Comparison of ENCODE assay signal across 14 cellular contexts in genomic region chr13:21010621-21011020, GRCh38. TPM values are rescaled to one million over a fixed set of nuclear protein-coding genes. Genes with fewer than 3 reads are reported as not detected.
A peak's percentile ranks its signal among the peaks of the same experiment; 100 is the strongest.
DNase-seq lines count a peak whose midpoint lies in the region; ATAC-seq, FAIRE-seq and TF ChIP-seq lines count a peak whose summit lies in the region.
"Had no signal": no experiment of that assay in that cellular context is flagged by ENCODE, and none has a peak within 500 bp of the region (broad histone marks: within the 10 kb centered on the region; RNA-seq: fewer than 3 reads in every experiment).

No MANE protein-coding gene starts in this region.

- no peaks in the 10 kb centered on the region for H3K27me3 ChIP-seq in neural progenitor cell
- H3K27me3 ChIP-seq: breast epithelium had no signal

- FAIRE-seq in G401.6 (lab: Jason Lieb, UNC), result peak; percentile 17
- FAIRE-seq: keratinocyte had no signal

- H3K4me1 Mint-ChIP-seq in neural progenitor cell, result peaks cover 42% of the 10 kb centered on the region

- no peak for TF ChIP-seq POLR2A in erythroblast (IDR thresholded peaks at IDR 0.05; ENCODE audit: low read length)

- DNase-seq in NCI-H460 (ENCODE audit: extremely low read depth, low read depth) (peak; percentile 11), erythroblast (lab: John Stamatoyannopoulos, UW) (peak; percentile 20 to 23), neural progenitor cell (ENCODE audit: low spot score) (no peak), NK-92 (lab: John Stamatoyannopoulos, UW; ENCODE audit: unreplicated experiment) (no peak), mucosa of descending colon (no peak)
- DNase-seq: NCI-H1105 treated with DMSO at 0.1 percent for 48 hours; NCI-H774; stimulated activated naive CD4-positive, alpha-beta T cell treated with Interleukin-2 at 50 U/mL for 16 hours had no signal

- peaks cover 11% of the 10 kb centered on the region for H3K4me1 ChIP-seq in neural progenitor cell
- H3K4me1 ChIP-seq in mucosa of descending colon (ENCODE audit: low read depth), result no peaks in the 10 kb centered on the region
- H3K4me1 ChIP-seq: breast epithelium had no signal

- intact Hi-C loops in mucosa of descending colon (cut with DNase I, micrococcal nuclease), result loop anchor here in 1 of 2 donors (5.0 kb wide), 1 partner anchor 52 kb away; the partner anchor contains the start of gene LATS2

- no peak overlapping the region for H3K4me3 ChIP-seq in neural progenitor cell
- no peak overlapping the region for H3K4me3 ChIP-seq in mucosa of descending colon
- H3K4me3 ChIP-seq: breast epithelium had no signal

- no peaks in the 10 kb centered on the region for H3K9me3 Mint-ChIP-seq in neural progenitor cell

- H3K27ac ChIP-seq in neural progenitor cell, result no peak overlapping the region
- H3K27ac ChIP-seq: epithelial cell of prostate had no signal

- no peak overlapping the region for H3K4me3 Mint-ChIP-seq in neural progenitor cell

- H4K20me1 ChIP-seq in neural progenitor cell (ENCODE audit: low read depth), result peaks cover 95% of the 10 kb centered on the region

- ATAC-seq in GM18867 (IDR thresholded peaks at IDR 0.05; ENCODE audit: unreplicated experiment) (no peak), GM18511 (IDR thresholded peaks at IDR 0.05; ENCODE audit: unreplicated experiment) (no peak), mucosa of descending colon (no peak)

- peaks cover 97% of the 10 kb centered on the region for H3K79me2 ChIP-seq in neural progenitor cell (ENCODE audit: low read depth)

- H3K36me3 ChIP-seq in neural progenitor cell, result no peaks in the 10 kb centered on the region
- no peaks in the 10 kb centered on the region for H3K36me3 ChIP-seq in mucosa of descending colon (ENCODE audit: low read depth)
- H3K36me3 ChIP-seq: breast epithelium had no signal

- no peak overlapping the region for H3K9ac ChIP-seq in neural progenitor cell

- no peak overlapping the region for H3K4me2 ChIP-seq in neural progenitor cell

- H3K27ac Mint-ChIP-seq in neural progenitor cell, result peak overlapping the region; percentile 94

- TF ChIP-seq CTCF in neural progenitor cell (IDR thresholded peaks at IDR 0.05) (no peak), mucosa of descending colon (IDR thresholded peaks at IDR 0.05) (no peak)

- H3F3A ChIP-seq in neural progenitor cell (ENCODE audit: low read depth), result peaks cover 13% of the 10 kb centered on the region

- H2AFZ ChIP-seq in neural progenitor cell (replicated peaks), result no peak overlapping the region

- peaks cover 4% of the 10 kb centered on the region for H3K36me3 Mint-ChIP-seq in neural progenitor cell

- no peaks in the 10 kb centered on the region for H3K9me3 ChIP-seq in neural progenitor cell (ENCODE audit: low read depth)
- no peaks in the 10 kb centered on the region for H3K9me3 ChIP-seq in mucosa of descending colon
- H3K9me3 ChIP-seq: breast epithelium had no signal

- peaks cover 2% of the 10 kb centered on the region for H3K27me3 Mint-ChIP-seq in neural progenitor cell (ENCODE audit: insufficient read depth, low read depth)

RNA-seq across cellular contexts. Expression of gene LATS2, which starts 50.8 kb away (rescaled TPM):
- total RNA-seq in NCI-H460 (2014; rRNA removed; shearing (Covaris generic)), result 16.7 and 19.1 TPM in 2 replicates
- 4.9 and 8.9 TPM in 2 replicates for polyA plus RNA-seq in NCI-H460 (2014; cell fraction: nucleus; rRNA removed)
- 15.2 and 18.4 TPM in 2 replicates for total RNA-seq in neural progenitor cell (ENCODE audit: low replicate concordance)
- 10 to 100 TPM in 2 of 3 donors, 1 to 10 TPM in 1; 9.1 to 25.9 (median 10.3) TPM for total RNA-seq in mucosa of descending colon

Comparison
In these comparisons a context has a peak if more than half of its experiments do, and no peak if none do; other contexts are left out.
1. DNase-seq: peak in NCI-H460 (single experiment) and erythroblast (2 of 2); none in neural progenitor cell (single experiment), NK-92 (single experiment) and mucosa of descending colon (0 of 3).